In genomic region chr19:33383722-33384292, GRCh38 we compare ENCODE assay signal across 16 cellular contexts.
"Had no signal": no experiment of that assay in that cellular context is flagged by ENCODE, and none has a peak within 500 bp of the region (broad histone marks: within the 10 kb centered on the region; RNA-seq: fewer than 3 reads in every experiment).

No MANE protein-coding gene starts in this region.

- H3K27me3 Mint-ChIP-seq: activated CD8-positive, alpha-beta memory T cell treated with anti-CD3 and anti-CD28 coated beads, Interleukin-2, amount 10 ng/mL, durations not matched to agents 7 days and 5 days; naive B cell had no signal

- H3K36me3 ChIP-seq: colonic mucosa, uterus had no signal

- H3K4me1 Mint-ChIP-seq: activated CD8-positive, alpha-beta memory T cell treated with anti-CD3 and anti-CD28 coated beads, Interleukin-2, amount 10 ng/mL, durations not matched to agents 7 days and 5 days had no signal

- DNase-seq: activated CD4-positive, alpha-beta T cell treated with anti-CD3 and anti-CD28 coated beads, Interleukin-2, amount 50 U/mL, for 4 hours; activated CD8-positive, alpha-beta memory T cell treated with anti-CD3 and anti-CD28 coated beads, Interleukin-2, amount 10 ng/mL, durations not matched to agents 7 days and 5 days; colonic mucosa; esophagus squamous epithelium; foreskin fibroblast; glutamatergic neuron; immature natural killer cell; lower lobe of right lung; naive B cell; occipital lobe; stimulated activated CD4-positive, alpha-beta T cell treated with anti-CD3 and anti-CD28 coated beads, Interleukin-4, amount 100 ng/mL, for 1 hour; thyroid gland; uterus had no signal

- H3K4me3 Mint-ChIP-seq: activated CD8-positive, alpha-beta memory T cell treated with anti-CD3 and anti-CD28 coated beads, Interleukin-2, amount 10 ng/mL, durations not matched to agents 7 days and 5 days; immature natural killer cell; T-helper 1 cell treated with Interleukin-12 subunit alpha and Interleukin-12 subunit beta and Interleukin-4 antibody, amounts not matched to agents 30 μg/mL and 1 μg/mL, for 36 hours had no signal

- H3K27me3 ChIP-seq: colonic mucosa, esophagus squamous epithelium, thyroid gland, uterus had no signal

- H3K27ac Mint-ChIP-seq: activated CD8-positive, alpha-beta memory T cell treated with anti-CD3 and anti-CD28 coated beads, Interleukin-2, amount 10 ng/mL, durations not matched to agents 7 days and 5 days; T-helper 1 cell treated with Interleukin-12 subunit alpha and Interleukin-12 subunit beta and Interleukin-4 antibody, amounts not matched to agents 30 μg/mL and 1 μg/mL, for 36 hours had no signal

- H3K27ac ChIP-seq: colonic mucosa, esophagus squamous epithelium, lower lobe of right lung, thyroid gland, uterus had no signal

- H3K4me3 ChIP-seq: colonic mucosa, esophagus squamous epithelium, lower lobe of right lung, thyroid gland, uterus had no signal

- H3K4me1 ChIP-seq: colonic mucosa had no signal

- H3K9me3 ChIP-seq: colonic mucosa, esophagus squamous epithelium, lower lobe of right lung, thyroid gland, uterus had no signal

- ATAC-seq: activated CD4-positive, CD25-positive, alpha-beta regulatory T cell treated with anti-CD3 and anti-CD28 coated beads, Interleukin-2, amount 50 U/mL, for 24 hours; activated CD8-positive, alpha-beta memory T cell treated with anti-CD3 and anti-CD28 coated beads, Interleukin-2, amount 10 ng/mL, durations not matched to agents 7 days and 5 days; activated naive CD4-positive, alpha-beta T cell treated with anti-CD3 and anti-CD28 coated beads, Interleukin-2, amount 50 U/mL, for 72 hours; lower lobe of right lung had no signal
